20 cellular contexts compared by ENCODE assay signal in genomic region chr1:244447024-244447423, GRCh38. TPM values are rescaled to one million over a fixed set of nuclear protein-coding genes. Genes with fewer than 3 reads are reported as not detected.
DNase-seq lines count a peak whose midpoint lies in the region; ATAC-seq, FAIRE-seq and TF ChIP-seq lines count a peak whose summit lies in the region.
"Had no signal": no experiment of that assay in that cellular context is flagged by ENCODE, and none has a peak within 500 bp of the region (broad histone marks: within the 10 kb centered on the region; RNA-seq: fewer than 3 reads in every experiment).

No MANE protein-coding gene starts in this region.

- no peaks in the 10 kb centered on the region for H4K20me1 ChIP-seq in endothelial cell of umbilical vein (replicated peaks; ENCODE audit: control insufficient read depth, extremely low read depth, insufficient read depth, low read length)

- H3K4me2 ChIP-seq in endothelial cell of umbilical vein (ENCODE audit: insufficient read depth, low read length): peak overlapping the region; percentile 95

- peak overlapping the region; percentile 1 for H3K4me3 Mint-ChIP-seq in activated T-cell treated with anti-CD3 and anti-CD28 coated beads, Interleukin-2, amount 50 U/mL, for 24 hours

- TF ChIP-seq POLR2A in endothelial cell of umbilical vein (IDR thresholded peaks at IDR 0.05; ENCODE audit: low read depth, low read length): no peak
- TF ChIP-seq POLR2A in sigmoid colon (IDR thresholded peaks at IDR 0.05): no peak

- intact Hi-C loops in endothelial cell of umbilical vein (cut with micrococcal nuclease) (loop anchor here (10.0 kb wide), 1 partner anchor 602 kb away; no protein-coding TSS in a partner anchor), sigmoid colon (cut with DNase I) (no loop called here)

- H3K9me3 Mint-ChIP-seq in activated T-cell treated with anti-CD3 and anti-CD28 coated beads, Interleukin-2, amount 50 U/mL, for 24 hours: no peaks in the 10 kb centered on the region
- H3K9me3 Mint-ChIP-seq: CD4-positive, alpha-beta memory T cell had no signal

- H3K9me3 ChIP-seq in endothelial cell of umbilical vein (replicated peaks; ENCODE audit: control insufficient read depth, insufficient read depth, low read length) (no peaks in the 10 kb centered on the region), sigmoid colon (no peaks in the 10 kb centered on the region)

- H3K36me3 ChIP-seq in endothelial cell of umbilical vein (ENCODE audit: control insufficient read depth in 2 of 2, extremely low read depth in 1 of 2, insufficient read depth in 2 of 2, low read length in 2 of 2): peaks cover 0 to 4% of the 10 kb centered on the region in 2 experiments
- no peaks in the 10 kb centered on the region for H3K36me3 ChIP-seq in sigmoid colon

- BruUV-seq in endothelial cell of umbilical vein (replicated peaks; lab: Mats Ljungman, UMichigan): no TSS peak

- H3K27ac Mint-ChIP-seq in activated T-cell treated with anti-CD3 and anti-CD28 coated beads, Interleukin-2, amount 50 U/mL, for 24 hours: no peak overlapping the region

- CTCF ChIA-PET in endothelial cell of umbilical vein (lab: Charles Lee): interaction anchor here (1.7 to 3.4 kb wide), 4 partner anchors 9 to 32 kb away, joined by 5 to 15 read pairs (median 10); no protein-coding TSS in a partner anchor

- H3K9ac ChIP-seq in endothelial cell of umbilical vein (replicated peaks; ENCODE audit: extremely low read depth, insufficient read depth, low read length): peak overlapping the region; percentile 95

- TF ChIP-seq CTCF in endothelial cell of umbilical vein (IDR thresholded peaks at IDR 0.05; ENCODE audit: extremely low read depth in 1 of 2, insufficient read depth in 1 of 2, low read depth in 1 of 2, low read length in 2 of 2) (no peak), sigmoid colon (IDR thresholded peaks at IDR 0.05) (no peak)

- H3K4me3 ChIP-seq in endothelial cell of umbilical vein (replicated peaks in 1 of 3; ENCODE audit: insufficient read depth in 1 of 3, low read depth in 1 of 3, low read length in 3 of 3) (peak overlapping the region in 1 of 3 experiments; percentile 92), sigmoid colon (no peak overlapping the region)

- peaks cover 61% of the 10 kb centered on the region for H3K4me1 ChIP-seq in endothelial cell of umbilical vein (ENCODE audit: control insufficient read depth, extremely low read depth, insufficient read depth, low read length)
- H3K4me1 ChIP-seq in sigmoid colon: peaks cover 0 to 73% (median 62%) of the 10 kb centered on the region in 4 donors

- no peak overlapping the region for H2AFZ ChIP-seq in endothelial cell of umbilical vein (ENCODE audit: low read depth, low read length)

- H3K27ac ChIP-seq in endothelial cell of umbilical vein (ENCODE audit: insufficient read depth, low read depth, low read length) (peak overlapping the region; percentile 42), sigmoid colon (peak overlapping the region; percentile 4 to 99 (median 74))

- peaks cover 94% of the 10 kb centered on the region for H3K79me2 ChIP-seq in endothelial cell of umbilical vein (ENCODE audit: control insufficient read depth, insufficient read depth, low read length)

- peaks cover 73% of the 10 kb centered on the region for H3K4me1 Mint-ChIP-seq in activated T-cell treated with anti-CD3 and anti-CD28 coated beads, Interleukin-2, amount 50 U/mL, for 24 hours (ENCODE audit: low read depth)

- H3K36me3 Mint-ChIP-seq in activated T-cell treated with anti-CD3 and anti-CD28 coated beads, Interleukin-2, amount 50 U/mL, for 24 hours (ENCODE audit: low read depth): peaks cover 83% of the 10 kb centered on the region

- FAIRE-seq in endothelial cell of umbilical vein (lab: Jason Lieb, UNC): no peak
- FAIRE-seq: endometrium had no signal

- no peak for ATAC-seq in GM19035 (IDR thresholded peaks at IDR 0.05; ENCODE audit: unreplicated experiment)
- no peak for ATAC-seq in GM19397 (IDR thresholded peaks at IDR 0.05; ENCODE audit: unreplicated experiment)
- ATAC-seq: Right ventricle myocardium inferior; stimulated activated naive CD8-positive, alpha-beta T cell treated with anti-CD3 and anti-CD28 coated beads, Interleukin-15, Interleukin-2, amounts not matched to agents 100 U/mL and 50 U/mL, for 24 hours had no signal

- TF ChIP-seq EP300 in sigmoid colon (IDR thresholded peaks at IDR 0.05): no peak

- WGBS in sigmoid colon, 2 donors: 39 to 82% methylated on average over 1 of the region's 1 CpG

- DNase-seq in activated T-cell treated with anti-CD3 and anti-CD28 coated beads, Interleukin-2, amount 50 U/mL, for 24 hours: no peak
- no peak for DNase-seq in activated T-cell treated with anti-CD3 and anti-CD28 coated beads, Interleukin-2, amount 50 U/mL, for 1 hour
- peak; percentile 50 for DNase-seq in OCI-M1 (lab: John Stamatoyannopoulos, UW)
- no peak for DNase-seq in endothelial cell of umbilical vein (ENCODE audit: low read depth, low spot score)
- no peak for DNase-seq in sigmoid colon
- no peak for DNase-seq in medulla oblongata (ENCODE audit: extremely low spot score)
- DNase-seq: activated CD4-positive, alpha-beta T cell treated with anti-CD3 and anti-CD28 coated beads for 48 hours; activated T-cell treated with anti-CD3 and anti-CD28 coated beads, Interleukin-2, amount 50 U/mL, for 48 hours; CD4-positive, alpha-beta memory T cell; cerebellar nuclear complex; foreskin melanocyte; Karpas-422; NCI-H1436; NCI-H446; retina; stimulated activated naive CD8-positive, alpha-beta T cell treated with anti-CD3 and anti-CD28 coated beads, Interleukin-15, Interleukin-2, amounts not matched to agents 100 U/mL and 50 U/mL, for 24 hours had no signal

- dilution Hi-C loops in endothelial cell of umbilical vein (cut with MboI; ENCODE audit: extremely low pct_ligation_motif_present, low sequenced_read_pairs): no loop called here

- POLR2A ChIA-PET in endothelial cell of umbilical vein (lab: Charles Lee): no interaction called here

- no peaks in the 10 kb centered on the region for H3K27me3 Mint-ChIP-seq in activated T-cell treated with anti-CD3 and anti-CD28 coated beads, Interleukin-2, amount 50 U/mL, for 24 hours
- H3K27me3 Mint-ChIP-seq: CD4-positive, alpha-beta memory T cell had no signal

- H3K27me3 ChIP-seq in endothelial cell of umbilical vein (ENCODE audit: control insufficient read depth in 2 of 2, insufficient read depth in 2 of 2, low read length in 2 of 2) (no peaks in the 10 kb centered on the region), sigmoid colon (no peaks in the 10 kb centered on the region)

- H3K9me1 ChIP-seq in endothelial cell of umbilical vein (replicated peaks; ENCODE audit: control insufficient read depth, extremely low read depth, insufficient read depth, low read length): no peaks in the 10 kb centered on the region

TF ChIP-seq in endothelial cell of umbilical vein, 7 proteins besides CTCF, POLR2A, EP300 and RAD21:
- TF ChIP-seq MAX (IDR thresholded peaks at IDR 0.05; ENCODE audit: insufficient read depth, insufficient read length): no peak
- TF ChIP-seq POLR2AphosphoS5 (IDR thresholded peaks at IDR 0.05; ENCODE audit: insufficient read depth, low read depth, low read length): no peak
- TF ChIP-seq FOS (IDR thresholded peaks at IDR 0.05; ENCODE audit: borderline replicate concordance, insufficient read depth, low read length): no peak
- TF ChIP-seq GATA2 (IDR thresholded peaks at IDR 0.05; ENCODE audit: insufficient read depth, insufficient read length, low read depth, low read length): no peak
TF ChIP-seq in endothelial cell of umbilical vein: peak in this region for 0.

RNA-seq across cellular contexts. Expression of gene ADSS2, which starts 4.7 kb away (rescaled TPM):
- 82.8 and 90.6 TPM in 2 replicates for total RNA-seq in endothelial cell of umbilical vein
- 24.9 and 35.5 TPM in 2 replicates for polyA plus RNA-seq in endothelial cell of umbilical vein
- 47.5 and 49.3 TPM in 2 replicates for polyA plus RNA-seq in endothelial cell of umbilical vein (2011; cell fraction: cytosol; rRNA removed)
- polyA plus RNA-seq in endothelial cell of umbilical vein (2011; cell fraction: nucleus; rRNA removed): 52.7 and 75.7 TPM in 2 replicates
- 81.7 and 91.2 TPM in 2 replicates for polyA plus RNA-seq in endothelial cell of umbilical vein (2012)
- polyA minus RNA-seq in endothelial cell of umbilical vein: 30.1 and 32.2 TPM in 2 replicates
- polyA minus RNA-seq in endothelial cell of umbilical vein (2011; cell fraction: cytosol; rRNA and poly(A)+ RNA removed): 26.4 TPM
- polyA minus RNA-seq in endothelial cell of umbilical vein (2011; cell fraction: nucleus; rRNA and poly(A)+ RNA removed): 54.7 and 75.4 TPM in 2 replicates
- 10 to 100 TPM; 23.8 to 42.0 (median 31.7) TPM for total RNA-seq in sigmoid colon
- polyA plus RNA-seq in sigmoid colon: 10 to 100 TPM; 27.3 to 38.4 (median 30.0) TPM

RNA-seq across cellular contexts. Expression of gene CATSPERE, which starts 14.0 kb away (rescaled TPM):
- total RNA-seq in endothelial cell of umbilical vein (0.72 and 1.9 TPM in 2 replicates), sigmoid colon (1 to 10 TPM; 1.1 to 2.0 (median 1.5) TPM)
- polyA plus RNA-seq in endothelial cell of umbilical vein (0.41 and 0.61 TPM in 2 replicates), sigmoid colon (under 1 TPM in 1 of 3 donors, not detected in 2; 0.31 TPM)
- 0.27 and 0.30 TPM in 2 replicates for polyA plus RNA-seq in endothelial cell of umbilical vein (2011; cell fraction: cytosol; rRNA removed)
- polyA plus RNA-seq in endothelial cell of umbilical vein (2011; cell fraction: nucleus; rRNA removed): 5.3 and 7.0 TPM in 2 replicates
- 0.30 and 0.58 TPM in 2 replicates for polyA plus RNA-seq in endothelial cell of umbilical vein (2012)
- 3.6 and 3.8 TPM in 2 replicates for polyA minus RNA-seq in endothelial cell of umbilical vein
- 0.31 TPM for polyA minus RNA-seq in endothelial cell of umbilical vein (2011; cell fraction: cytosol; rRNA and poly(A)+ RNA removed)
- polyA minus RNA-seq in endothelial cell of umbilical vein (2011; cell fraction: nucleus; rRNA and poly(A)+ RNA removed): 6.0 and 9.2 TPM in 2 replicates
